ENCODE assay signal across 1 cellular context in genomic region chr1:19647643-19648042, GRCh38.
TF ChIP-seq lines count a peak whose summit lies in the region.

No MANE protein-coding gene starts in this region.

TF ChIP-seq in GM12878, 131 proteins besides CTCF, POLR2A, EP300 and RAD21 (continued from another document):
- TF ChIP-seq HSF1 (IDR thresholded peaks at IDR 0.05; ENCODE audit: low read depth, low read length) (no peak), SMC3 (IDR thresholded peaks at IDR 0.05; ENCODE audit: borderline replicate concordance, low read length) (no peak), HDAC2 (IDR thresholded peaks at IDR 0.05) (no peak), TARDBP (IDR thresholded peaks at IDR 0.05; ENCODE audit: borderline replicate concordance) (no peak), USF2 (IDR thresholded peaks at IDR 0.05; ENCODE audit: borderline replicate concordance, low read depth, low read length) (no peak)
- TF ChIP-seq, protein P1, sequence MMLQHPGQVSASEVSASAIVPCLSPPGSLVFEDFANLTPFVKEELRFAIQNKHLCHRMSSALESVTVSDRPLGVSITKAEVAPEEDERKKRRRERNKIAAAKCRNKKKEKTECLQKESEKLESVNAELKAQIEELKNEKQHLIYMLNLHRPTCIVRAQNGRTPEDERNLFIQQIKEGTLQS (IDR thresholded peaks at IDR 0.05; ENCODE audit: borderline replicate concordance, extremely low read depth, low read depth, low read length): no peak
